9 cellular contexts compared by ENCODE assay signal in the genomic region with DNA sequence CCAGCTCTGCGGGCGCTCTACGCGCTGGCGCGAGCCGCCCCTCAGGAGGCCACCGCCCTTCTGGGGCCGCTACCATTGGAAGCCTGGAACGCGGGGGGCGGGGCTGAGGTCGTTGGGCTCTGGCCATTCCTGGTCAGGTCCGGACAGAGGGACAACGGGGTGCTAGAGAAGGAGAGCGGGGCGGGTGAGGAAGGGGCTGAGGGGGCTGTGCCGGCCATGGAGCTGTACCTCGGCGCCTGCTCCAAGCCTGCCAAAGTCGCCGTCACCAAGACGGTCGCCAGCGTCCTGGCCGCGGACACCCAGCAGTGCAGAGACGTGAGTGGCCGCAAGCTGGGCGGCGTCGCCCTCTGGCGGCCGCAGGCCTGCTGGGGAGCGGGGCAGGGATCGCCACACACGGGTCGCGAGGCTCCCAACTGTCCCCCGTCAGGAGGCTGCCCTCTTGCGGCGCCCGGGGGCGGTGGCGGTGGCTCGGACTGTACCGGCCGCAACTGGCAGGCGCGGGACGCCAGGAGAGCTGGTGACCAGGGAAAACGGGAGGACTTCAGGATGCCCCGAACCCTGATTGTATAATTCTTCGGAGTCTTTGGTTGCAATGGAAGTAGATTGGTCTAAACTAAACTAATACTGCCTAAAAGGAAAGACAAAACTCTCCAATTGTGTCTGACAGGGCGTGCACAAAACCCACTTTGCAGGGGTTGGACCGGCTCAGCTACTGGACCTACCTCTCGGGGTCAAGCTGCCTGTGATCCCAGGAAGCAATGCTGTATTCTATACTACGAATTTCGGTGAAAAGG. TPM values are rescaled to one million over a fixed set of nuclear protein-coding genes. Genes with fewer than 3 reads are reported as not detected.
DNase-seq lines count a peak whose midpoint lies in the region; ATAC-seq and TF ChIP-seq lines count a peak whose summit lies in the region.
"Had no signal": no experiment of that assay in that cellular context is flagged by ENCODE, and none has a peak within 500 bp of the region (broad histone marks: within the 10 kb centered on the region; RNA-seq: fewer than 3 reads in every experiment).

A gene with protein sequence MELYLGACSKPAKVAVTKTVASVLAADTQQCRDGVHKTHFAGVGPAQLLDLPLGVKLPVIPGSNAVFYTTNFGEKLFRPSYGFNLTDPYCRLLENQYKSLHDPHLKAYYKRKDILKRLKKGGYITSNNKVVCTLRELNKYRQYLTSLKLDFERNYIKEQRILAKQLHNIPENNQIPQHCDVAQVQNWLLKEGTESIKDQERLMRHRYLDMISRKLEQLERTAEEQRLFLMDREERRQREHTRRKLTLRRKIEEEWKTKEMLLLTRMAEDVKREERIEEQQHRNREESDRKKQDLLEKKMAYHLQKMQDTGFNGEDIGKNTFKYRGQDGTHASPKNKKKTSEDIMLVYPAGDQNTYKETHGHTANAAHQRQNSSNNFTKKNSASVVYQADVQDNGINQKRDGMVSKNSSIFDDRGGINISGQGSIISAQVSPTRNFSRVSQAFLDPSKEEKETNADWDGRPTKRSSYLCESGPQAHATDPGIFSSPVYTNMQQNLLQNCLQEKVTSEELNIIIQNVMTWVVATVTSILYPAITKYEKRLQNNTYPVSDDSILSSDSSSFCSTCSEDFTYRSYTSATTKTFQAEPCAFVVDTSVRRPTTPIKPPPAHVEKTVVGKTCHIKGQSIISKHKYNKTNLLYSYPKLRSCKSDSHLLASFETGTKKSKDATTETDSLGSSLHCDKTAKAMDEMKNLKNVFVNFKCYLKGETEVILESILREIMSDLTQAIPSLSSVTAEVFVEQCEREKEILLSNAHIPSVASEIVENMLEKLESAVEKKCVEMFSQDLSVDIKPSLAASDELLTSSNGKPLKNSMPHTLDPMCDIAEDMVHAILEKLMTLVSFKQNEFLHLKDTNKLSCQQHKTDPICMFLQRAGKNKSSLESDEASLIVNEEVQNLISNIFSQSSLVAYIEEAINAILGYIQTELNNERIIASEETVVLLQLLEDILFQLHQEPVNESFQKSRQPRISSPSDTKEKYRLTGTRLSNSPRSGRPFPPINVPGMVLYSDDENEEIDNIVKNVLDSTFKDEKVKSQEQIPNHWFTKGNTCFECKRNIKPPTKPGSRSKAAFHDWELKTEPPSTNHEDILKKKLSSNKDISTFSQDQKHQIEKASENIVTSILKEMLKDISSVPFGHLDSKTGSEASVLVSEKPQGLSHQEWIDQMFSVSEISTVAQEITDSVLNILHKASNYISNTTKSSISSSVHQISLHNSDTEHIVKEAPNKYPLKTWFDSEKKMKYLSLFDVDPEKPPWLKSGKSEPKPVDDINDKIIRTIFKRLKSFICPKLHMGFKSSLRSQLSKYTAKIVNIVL (N-terminal part only) (plus strand): TSS at position 126 of the 794 bp plus-strand sequence. CDS start 91 bp downstream, at position 217.

- no peak within 1 kb of the TSS for H2AFZ ChIP-seq in neural cell (ENCODE audit: low read depth, low read length)

- no peak for TF ChIP-seq RAD21 in neural cell (conservative IDR thresholded peaks at IDR 0.05)

- H3K9me3 ChIP-seq in BE2C (no peaks in the 10 kb centered on the region), neural cell (ENCODE audit: low read length) (peaks cover 10% of the 10 kb centered on the region)
- H3K9me3 ChIP-seq: neutrophil had no signal

- no peaks in the 10 kb centered on the region for H4K20me1 ChIP-seq in neural cell (ENCODE audit: insufficient read depth)

- H3K27ac ChIP-seq in neural cell (ENCODE audit: low read length) = no peak within 1 kb of the TSS
- H3K27ac ChIP-seq: neutrophil had no signal

- no peak within 1 kb of the TSS for H3K4me2 ChIP-seq in neural cell (ENCODE audit: low read length)

- no peak within 1 kb of the TSS for H3K4me3 ChIP-seq in BE2C (ENCODE audit: low read depth, low read length)
- H3K4me3 ChIP-seq in fibroblast of the aortic adventitia (ENCODE audit: low read depth, low read length) = peak within 1 kb of the TSS; percentile 63
- H3K4me3 ChIP-seq in neural cell (ENCODE audit: low read length) = no peak within 1 kb of the TSS

- no peaks in the 10 kb centered on the region for H3K4me1 ChIP-seq in BE2C

- TF ChIP-seq EP300 in neural cell (conservative IDR thresholded peaks at IDR 0.05; ENCODE audit: poor library complexity, severe bottlenecking) = no peak

- no peaks in the 10 kb centered on the region for H3K79me2 ChIP-seq in neural cell (replicated peaks; ENCODE audit: insufficient read depth, low read length)

- H3K27me3 ChIP-seq in BE2C = no peaks in the 10 kb centered on the region
- no peaks in the 10 kb centered on the region for H3K27me3 ChIP-seq in neural cell (ENCODE audit: insufficient read depth, low read depth, low read length)

- DNase-seq in BE2C = peak; percentile 3
- DNase-seq in activated CD8-positive, alpha-beta memory T cell treated with anti-CD3 and anti-CD28 coated beads for 48 hours (ENCODE audit: low read depth in 2 of 3, low spot score in 2 of 3) = peak; percentile 3 to 24 (median 9)
- peak; percentile 59 for DNase-seq in fibroblast of the aortic adventitia (ENCODE audit: low read depth)
- DNase-seq in NOMO-1 (lab: John Stamatoyannopoulos, UW; ENCODE audit: unreplicated experiment in 2 of 2) = no peak
- no peak for DNase-seq in RKO (ENCODE audit: low spot score)

- H3K36me3 ChIP-seq in BE2C = no peaks in the 10 kb centered on the region
- H3K36me3 ChIP-seq in neural cell (ENCODE audit: insufficient read depth, low read length) = no peaks in the 10 kb centered on the region
- H3K36me3 ChIP-seq: neutrophil had no signal

- peak; percentile 85 for ATAC-seq in GM19324 (IDR thresholded peaks at IDR 0.05; ENCODE audit: low FRiP score, unreplicated experiment)
- ATAC-seq in HG03280 (IDR thresholded peaks at IDR 0.05; ENCODE audit: unreplicated experiment) = peak; percentile 91

- no peak within 1 kb of the TSS for H3K9ac ChIP-seq in neural cell (ENCODE audit: low read length)

- no peaks in the 10 kb centered on the region for H3K9me2 ChIP-seq in neural cell (ENCODE audit: insufficient read depth, low read length)

- TF ChIP-seq CTCF in BE2C (IDR thresholded peaks at IDR 0.05; ENCODE audit: low read depth, low read length) (no peak), fibroblast of the aortic adventitia (IDR thresholded peaks at IDR 0.05; ENCODE audit: insufficient read depth, low read length) (peak; percentile 72), neural cell (IDR thresholded peaks at IDR 0.05; ENCODE audit: poor library complexity, severe bottlenecking) (no peak)

- no peaks in the 10 kb centered on the region for H3F3A ChIP-seq in neural cell (ENCODE audit: insufficient read depth, low read length, poor library complexity, severe bottlenecking)

TF ChIP-seq in neural cell, 6 proteins besides CTCF, POLR2A, EP300 and RAD21:
- TF ChIP-seq, protein P1, sequence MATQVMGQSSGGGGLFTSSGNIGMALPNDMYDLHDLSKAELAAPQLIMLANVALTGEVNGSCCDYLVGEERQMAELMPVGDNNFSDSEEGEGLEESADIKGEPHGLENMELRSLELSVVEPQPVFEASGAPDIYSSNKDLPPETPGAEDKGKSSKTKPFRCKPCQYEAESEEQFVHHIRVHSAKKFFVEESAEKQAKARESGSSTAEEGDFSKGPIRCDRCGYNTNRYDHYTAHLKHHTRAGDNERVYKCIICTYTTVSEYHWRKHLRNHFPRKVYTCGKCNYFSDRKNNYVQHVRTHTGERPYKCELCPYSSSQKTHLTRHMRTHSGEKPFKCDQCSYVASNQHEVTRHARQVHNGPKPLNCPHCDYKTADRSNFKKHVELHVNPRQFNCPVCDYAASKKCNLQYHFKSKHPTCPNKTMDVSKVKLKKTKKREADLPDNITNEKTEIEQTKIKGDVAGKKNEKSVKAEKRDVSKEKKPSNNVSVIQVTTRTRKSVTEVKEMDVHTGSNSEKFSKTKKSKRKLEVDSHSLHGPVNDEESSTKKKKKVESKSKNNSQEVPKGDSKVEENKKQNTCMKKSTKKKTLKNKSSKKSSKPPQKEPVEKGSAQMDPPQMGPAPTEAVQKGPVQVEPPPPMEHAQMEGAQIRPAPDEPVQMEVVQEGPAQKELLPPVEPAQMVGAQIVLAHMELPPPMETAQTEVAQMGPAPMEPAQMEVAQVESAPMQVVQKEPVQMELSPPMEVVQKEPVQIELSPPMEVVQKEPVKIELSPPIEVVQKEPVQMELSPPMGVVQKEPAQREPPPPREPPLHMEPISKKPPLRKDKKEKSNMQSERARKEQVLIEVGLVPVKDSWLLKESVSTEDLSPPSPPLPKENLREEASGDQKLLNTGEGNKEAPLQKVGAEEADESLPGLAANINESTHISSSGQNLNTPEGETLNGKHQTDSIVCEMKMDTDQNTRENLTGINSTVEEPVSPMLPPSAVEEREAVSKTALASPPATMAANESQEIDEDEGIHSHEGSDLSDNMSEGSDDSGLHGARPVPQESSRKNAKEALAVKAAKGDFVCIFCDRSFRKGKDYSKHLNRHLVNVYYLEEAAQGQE (IDR thresholded peaks at IDR 0.05; ENCODE audit: borderline replicate concordance) = no peak
- TF ChIP-seq EZH2 (IDR thresholded peaks at IDR 0.05; ENCODE audit: borderline replicate concordance, insufficient read depth, low read length, poor library complexity, severe bottlenecking) = no peak
- no peak for TF ChIP-seq MXI1 (conservative IDR thresholded peaks at IDR 0.05; ENCODE audit: poor library complexity, severe bottlenecking)
- no peak for TF ChIP-seq TAF1 (IDR thresholded peaks at IDR 0.05; ENCODE audit: low read depth)
- no peak for TF ChIP-seq SMC3 (conservative IDR thresholded peaks at IDR 0.05; ENCODE audit: poor library complexity)
- TF ChIP-seq POLR2AphosphoS5 (IDR thresholded peaks at IDR 0.05) = no peak

RNA-seq across cellular contexts. Expression of the gene that starts here (rescaled TPM):
- polyA plus RNA-seq in BE2C (2012; ENCODE audit: insufficient read depth, insufficient read length, low read depth) = 0.09 TPM
- total RNA-seq in fibroblast of the aortic adventitia (ENCODE audit: low replicate concordance) = 0.98 and 1.6 TPM in 2 replicates
- polyA plus RNA-seq in neural cell = 11.0 and 12.2 TPM in 2 replicates
- polyA minus RNA-seq in neural cell = 48.7 and 64.8 TPM in 2 replicates

Comparison
In these comparisons a context has a peak if more than half of its experiments do, and no peak if none do; other contexts are left out.
1. DNase-seq: peak in BE2C (single experiment), activated CD8-positive, alpha-beta memory T cell treated with anti-CD3 and anti-CD28 coated beads for 48 hours (3 of 3) and fibroblast of the aortic adventitia (single experiment); none in NOMO-1 (0 of 2) and RKO (single experiment).